In genomic region chr5:160021818-160022446, GRCh38 we compare ENCODE assay signal across 8 cellular contexts. TPM values are rescaled to one million over a fixed set of nuclear protein-coding genes. Genes with fewer than 3 reads are reported as not detected.
DNase-seq lines count a peak whose midpoint lies in the region; ATAC-seq and TF ChIP-seq lines count a peak whose summit lies in the region.

No MANE protein-coding gene starts in this region.

- H3K36me3 Mint-ChIP-seq in T-cell (peaks cover 26% of the 10 kb centered on the region), brain (peaks cover 43% of the 10 kb centered on the region), immature natural killer cell (peaks cover 0 to 8% (median 5%) of the 10 kb centered on the region in 3 donors)

- CTCF ChIA-PET in AG04450 (lab: Charles Lee), result interaction anchor here (0.6 to 7.9 kb wide), 108 partner anchors 9 to 886 kb away, joined by 3 to 190 read pairs (median 5); partner anchors contain the start of genes C1QTNF2, CCNJL, FAM200C and PTTG1
- CTCF ChIA-PET in T-cell (lab: Charles Lee), result interaction anchor here (0.6 to 3.1 kb wide), 55 partner anchors 8 to 889 kb away, joined by 3 to 38 read pairs (median 4); partner anchors contain the start of genes TTC1 (in 2 of the 2), PTTG1 (in 1 of the 2), PWWP2A (in 1 of the 2) and SLU7 (in 1 of the 2)

- no peaks in the 10 kb centered on the region for H3K9me3 ChIP-seq in AG04450 (ENCODE audit: control insufficient read depth, insufficient read depth, low read length)

- TF ChIP-seq CTCF in AG04450 (IDR thresholded peaks at IDR 0.05; ENCODE audit: low read depth, low read length), result peak; percentile 76
- peak; percentile 85 to 87 for TF ChIP-seq CTCF in brain (conservative IDR thresholded peaks at IDR 0.05)

- H3K27ac Mint-ChIP-seq in T-cell, result peak overlapping the region; percentile 53 to 86
- H3K27ac Mint-ChIP-seq in brain, result peak overlapping the region; percentile 5 to 73 (median 27)
- H3K27ac Mint-ChIP-seq in immature natural killer cell, result peak overlapping the region in 5 of 6 donors; percentile 5 to 86 (median 50)

- no peak overlapping the region for H3K4me3 ChIP-seq in AG04450 (ENCODE audit: low read depth, low read length)

- TF ChIP-seq POLR2A in GM18505 (IDR thresholded peaks at IDR 0.05; ENCODE audit: borderline replicate concordance, extremely low read depth, insufficient read depth, insufficient read length), result no peak

- H3K27me3 Mint-ChIP-seq in T-cell (no peaks in the 10 kb centered on the region), brain (peaks cover 2% of the 10 kb centered on the region), immature natural killer cell (ENCODE audit: low read depth in 3 of 3) (peaks cover 0 to 1% (median 0%) of the 10 kb centered on the region in 3 donors)

- H3K4me1 Mint-ChIP-seq in T-cell (peaks cover 43 to 44% (median 43%) of the 10 kb centered on the region in 3 donors), brain (peaks cover 27% of the 10 kb centered on the region), immature natural killer cell (peaks cover 19 to 49% of the 10 kb centered on the region in 2 donors)

- no peaks in the 10 kb centered on the region for H3K9me3 Mint-ChIP-seq in T-cell
- no peaks in the 10 kb centered on the region for H3K9me3 Mint-ChIP-seq in brain
- no peaks in the 10 kb centered on the region for H3K9me3 Mint-ChIP-seq in immature natural killer cell

- no peak overlapping the region for H3K27ac ChIP-seq in AG04450 (ENCODE audit: low read depth, low read length)

- H3K27me3 ChIP-seq in AG04450 (ENCODE audit: control insufficient read depth, insufficient read depth, low read length), result no peaks in the 10 kb centered on the region

- ATAC-seq in GM18505 (IDR thresholded peaks at IDR 0.05; ENCODE audit: unreplicated experiment), result peak; percentile 78
- peak; percentile 89 for ATAC-seq in HG02943 (IDR thresholded peaks at IDR 0.05; ENCODE audit: low read depth, unreplicated experiment)
- peak; percentile 78 to 88 (median 83) for ATAC-seq in T-cell (replicated peaks in 1 of 4)

- DNase-seq in AG04450 (ENCODE audit: low read depth, low spot score) (peak; percentile 55), NCI-H146 (lab: John Stamatoyannopoulos, UW) (peak; percentile 50), T-cell (peak in 31 of 34 experiments; percentile 3 to 62 (median 37)), immature natural killer cell (peak; percentile 57 to 63 (median 59))
- peak; percentile 26 for DNase-seq in stimulated activated CD4-positive, alpha-beta T cell treated with anti-CD3 and anti-CD28 coated beads, Interleukin-1b, Interleukin-23, amount 100 ng/mL, for 48 hours

- POLR2A ChIA-PET in AG04450 (lab: Yijun Ruan, JAX), result interaction anchor here (1.4 kb wide), 1 partner anchor 13 kb away, joined by 4 read pairs; the partner anchor contains the start of gene TTC1
- POLR2A ChIA-PET in T-cell (lab: Charles Lee), result interaction anchor here in 1 of 2 donors (0.8 kb wide), 1 partner anchor 328 kb away, joined by 3 read pairs; no protein-coding TSS in a partner anchor

- H3K4me3 Mint-ChIP-seq in T-cell (peak overlapping the region in 1 of 3 donors; percentile 44), brain (peak overlapping the region in 4 of 5 experiments; percentile 0 to 50 (median 40)), immature natural killer cell (no peak overlapping the region)

RNA-seq across cellular contexts. Expression of gene TTC1, which starts 13.0 kb away (rescaled TPM):
- polyA plus RNA-seq in AG04450 (2011; rRNA removed) (44.5 and 53.7 TPM in 2 replicates), brain (ENCODE audit: insufficient read depth, low read depth, low replicate concordance) (73.0 TPM), immature natural killer cell (100 to 1,000 TPM in 2 of 3 donors, 10 to 100 TPM in 1; 90.2 to 129 (median 104) TPM)
- 26.8 and 27.4 TPM in 2 replicates for polyA minus RNA-seq in AG04450 (2011; rRNA and poly(A)+ RNA removed)
- 10 to 100 TPM; 25.4 to 43.6 (median 37.3) TPM for total RNA-seq in T-cell

Comparison
In these comparisons a context has a peak if more than half of its experiments do, and no peak if none do; other contexts are left out.
1. H3K4me3 Mint-ChIP-seq: peak in brain (4 of 5); none in immature natural killer cell (0 of 5).
2. Peak in every context shown above with its lines, with median percentiles within 50 percentile points of each other: DNase-seq, ATAC-seq and H3K27ac Mint-ChIP-seq.